ENCODE assay signal across 18 cellular contexts in genomic region chr16:6884002-6884401, GRCh38.
DNase-seq lines count a peak whose midpoint lies in the region; ATAC-seq, FAIRE-seq and TF ChIP-seq lines count a peak whose summit lies in the region.
"Had no signal": no experiment of that assay in that cellular context is flagged by ENCODE, and none has a peak within 500 bp of the region (broad histone marks: within the 10 kb centered on the region; RNA-seq: fewer than 3 reads in every experiment).

No MANE protein-coding gene starts in this region.

- H3K9me3 ChIP-seq in CD8-positive, alpha-beta memory T cell (ENCODE audit: low read length), result no peaks in the 10 kb centered on the region
- H3K9me3 ChIP-seq: MG63 had no signal

- H3K4me3 Mint-ChIP-seq in glutamatergic neuron (ENCODE audit: unreplicated experiment), result no peak overlapping the region
- no peak overlapping the region for H3K4me3 Mint-ChIP-seq in CD8-positive, alpha-beta memory T cell
- H3K4me3 Mint-ChIP-seq: CD4-positive, CD25-positive, alpha-beta regulatory T cell had no signal

- H3K4me3 ChIP-seq in CD8-positive, alpha-beta memory T cell (ENCODE audit: low read length), result no peak overlapping the region
- H3K4me3 ChIP-seq: MG63 had no signal

- H3K27ac ChIP-seq in CD8-positive, alpha-beta memory T cell (ENCODE audit: low read depth, low read length), result no peak overlapping the region
- H3K27ac ChIP-seq: KMS-11 had no signal

- H3K9me3 Mint-ChIP-seq in glutamatergic neuron (ENCODE audit: unreplicated experiment), result no peaks in the 10 kb centered on the region
- peaks cover 4 to 18% (median 9%) of the 10 kb centered on the region in 5 donors for H3K9me3 Mint-ChIP-seq in CD8-positive, alpha-beta memory T cell

- no peaks in the 10 kb centered on the region for H3K4me1 ChIP-seq in CD8-positive, alpha-beta memory T cell (ENCODE audit: insufficient read depth, low read length)

- no peak for ATAC-seq in GM19395 (IDR thresholded peaks at IDR 0.05; ENCODE audit: unreplicated experiment)
- no peak for ATAC-seq in GM21786 (IDR thresholded peaks at IDR 0.05; ENCODE audit: unreplicated experiment)
- ATAC-seq: HepG2 had no signal

- no peak for TF ChIP-seq CTCF in glutamatergic neuron (IDR thresholded peaks at IDR 0.05; ENCODE audit: partially characterized antibody, unreplicated experiment)

- POLR2A ChIA-PET in CD8-positive, alpha-beta memory T cell (lab: Charles Lee), result no interaction called here

- H3K36me3 Mint-ChIP-seq in glutamatergic neuron (ENCODE audit: unreplicated experiment), result no peaks in the 10 kb centered on the region
- H3K36me3 Mint-ChIP-seq in CD8-positive, alpha-beta memory T cell, result no peaks in the 10 kb centered on the region
- H3K36me3 Mint-ChIP-seq: CD4-positive, CD25-positive, alpha-beta regulatory T cell had no signal

- no peak for FAIRE-seq in RCC 7860 (lab: Jason Lieb, UNC)
- FAIRE-seq: HepG2 had no signal

- no peaks in the 10 kb centered on the region for H3K27me3 ChIP-seq in CD8-positive, alpha-beta memory T cell (ENCODE audit: insufficient read depth, low read length, poor library complexity, severe bottlenecking)
- H3K27me3 ChIP-seq: MG63 had no signal

- CTCF ChIA-PET in CD8-positive, alpha-beta memory T cell (lab: Charles Lee), result no interaction called here

- in situ Hi-C loops in ACHN (cut with HindIII; ENCODE audit: low pct_ligation_motif_present, low pct_unique_long_range_greater_than_20kb, low sequenced_read_pairs), result no loop called here

- no peaks in the 10 kb centered on the region for H3K36me3 ChIP-seq in CD8-positive, alpha-beta memory T cell (ENCODE audit: insufficient read depth, low read length)
- H3K36me3 ChIP-seq: MG63 had no signal

- no peaks in the 10 kb centered on the region for H3K4me1 Mint-ChIP-seq in glutamatergic neuron (ENCODE audit: low read depth, unreplicated experiment)
- no peaks in the 10 kb centered on the region for H3K4me1 Mint-ChIP-seq in CD8-positive, alpha-beta memory T cell
- H3K4me1 Mint-ChIP-seq: CD4-positive, CD25-positive, alpha-beta regulatory T cell had no signal

- H3K27me3 Mint-ChIP-seq in glutamatergic neuron (ENCODE audit: unreplicated experiment), result no peaks in the 10 kb centered on the region
- H3K27me3 Mint-ChIP-seq in CD8-positive, alpha-beta memory T cell, result no peaks in the 10 kb centered on the region
- H3K27me3 Mint-ChIP-seq: CD4-positive, CD25-positive, alpha-beta regulatory T cell had no signal

- no peak overlapping the region for H3K27ac Mint-ChIP-seq in glutamatergic neuron (ENCODE audit: unreplicated experiment)
- no peak overlapping the region for H3K27ac Mint-ChIP-seq in CD8-positive, alpha-beta memory T cell

- DNase-seq in ACHN (peak; percentile 82), RCC 7860 (ENCODE audit: low spot score) (peak; percentile 26), glutamatergic neuron (peak; percentile 20), occipital lobe (lab: John Stamatoyannopoulos, UW) (peak; percentile 39), SIG-M5 treated with dmso at 0.1 percent for 504 hours (lab: John Stamatoyannopoulos, UW; ENCODE audit: unreplicated experiment) (no peak)
- no peak for DNase-seq in CD8-positive, alpha-beta memory T cell
- DNase-seq: 8988T; CD4-positive, CD25-positive, alpha-beta regulatory T cell; MG63; NCI-H1092 treated with DMSO at 0.1 percent for 48 hours; NCI-H1694; NCI-H345; NCI-H526 treated with DMSO at 0.1 percent for 48 hours; NK-92 treated with Interleukin-12 subunit alpha and Interleukin-12 subunit beta, amount 100 ng/mL, for 24 hours had no signal

Comparison
In these comparisons a context has a peak if more than half of its experiments do, and no peak if none do; other contexts are left out.
1. DNase-seq: peak in ACHN (single experiment), RCC 7860 (single experiment), glutamatergic neuron (single experiment) and occipital lobe (single experiment); none in CD8-positive, alpha-beta memory T cell (0 of 5) and SIG-M5 treated with dmso at 0.1 percent for 504 hours (single experiment).